In the genomic region with DNA sequence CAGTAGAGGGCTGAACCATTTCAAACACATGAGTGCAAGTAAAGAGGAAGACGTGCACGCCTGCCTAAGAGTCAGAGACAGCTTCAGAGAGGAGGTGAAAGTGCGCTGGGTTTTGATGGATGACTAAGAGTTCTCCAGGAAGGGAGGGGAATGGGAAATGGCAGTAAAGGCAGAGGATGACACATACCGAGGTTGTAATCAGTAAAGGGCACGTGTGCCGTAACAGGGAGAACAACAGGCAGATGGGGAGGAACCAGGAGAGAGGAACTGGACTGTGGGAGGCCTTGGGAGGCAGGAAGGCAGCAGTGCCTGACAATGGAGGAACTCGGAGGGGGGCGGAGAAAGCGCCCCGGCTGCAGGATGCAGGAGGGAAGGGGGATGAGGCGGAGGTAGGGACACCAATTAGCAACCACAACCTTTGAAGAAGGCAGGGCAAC, we compare ENCODE assay signal across 1 cellular context.
A peak's percentile ranks its signal among the peaks of the same experiment; 100 is the strongest.
TF ChIP-seq lines count a peak whose summit lies in the region.

No MANE protein-coding gene starts in this region.

TF ChIP-seq in HEK293, 187 proteins besides CTCF, POLR2A, EP300 and RAD21 (continued from another document):
- peak; percentile 98 for TF ChIP-seq WT1 (tag by site-specific recombination; IDR thresholded peaks at IDR 0.05)
- TF ChIP-seq ZNF677 (tag by site-specific recombination; IDR thresholded peaks at IDR 0.05), result no peak
